ENCODE assay signal across 8 cellular contexts in genomic region chr9:136949239-136949816, GRCh38. TPM values are rescaled to one million over a fixed set of nuclear protein-coding genes. Genes with fewer than 3 reads are reported as not detected.
A peak's percentile ranks its signal among the peaks of the same experiment; 100 is the strongest.
DNase-seq lines count a peak whose midpoint lies in the region; ATAC-seq lines count a peak whose summit lies in the region.

No MANE protein-coding gene starts in this region.

- no peak for ATAC-seq in HG03139 (IDR thresholded peaks at IDR 0.05; ENCODE audit: unreplicated experiment)

- peaks cover 5% of the 10 kb centered on the region for H3K4me1 ChIP-seq in adipocyte (ENCODE audit: control insufficient read depth, insufficient read depth, low read length)
- H3K4me1 ChIP-seq in thymus (ENCODE audit: control insufficient read depth, insufficient read depth, low read length), result peaks cover 11% of the 10 kb centered on the region

- H3K9me3 ChIP-seq in adipocyte (ENCODE audit: control insufficient read depth, low read length) (no peaks in the 10 kb centered on the region), thymus (ENCODE audit: control insufficient read depth) (no peaks in the 10 kb centered on the region)

- WGBS in thymus, result 15% methylated on average over 21 of the region's 22 CpGs

- H3K27ac ChIP-seq in layer of hippocampus (ENCODE audit: low read depth, low read length), result peak overlapping the region; percentile 98
- H3K27ac ChIP-seq in thymus (ENCODE audit: low read depth), result peak overlapping the region; percentile 67

- no peak overlapping the region for H3K9ac ChIP-seq in adipocyte (ENCODE audit: low read length)

- no peaks in the 10 kb centered on the region for H3K36me3 ChIP-seq in adipocyte (ENCODE audit: control insufficient read depth, insufficient read depth, low read length, severe bottlenecking)
- H3K36me3 ChIP-seq in thymus (ENCODE audit: control insufficient read depth, insufficient read depth), result no peaks in the 10 kb centered on the region

- DNase-seq in NCI-H510A treated with DMSO at 0.1 percent for 48 hours (lab: John Stamatoyannopoulos, UW) (peak; percentile 16), NCI-H510A (lab: John Stamatoyannopoulos, UW) (no peak), adipocyte (ENCODE audit: low read depth) (no peak), dedifferentiated amniotic fluid mesenchymal stem cell (ENCODE audit: extremely low spot score) (no peak), ecto neural progenitor cell (ENCODE audit: low spot score) (no peak)

- H3K27me3 ChIP-seq in adipocyte (replicated peaks; ENCODE audit: control insufficient read depth, insufficient read depth, low read length) (no peaks in the 10 kb centered on the region), layer of hippocampus (ENCODE audit: control insufficient read depth, insufficient read depth, low read length) (no peaks in the 10 kb centered on the region), thymus (ENCODE audit: control insufficient read depth, insufficient read depth) (no peaks in the 10 kb centered on the region)

- H3K4me3 ChIP-seq in adipocyte (ENCODE audit: low read length) (peak overlapping the region; percentile 75), thymus (ENCODE audit: low read length) (peak overlapping the region; percentile 85)

RNA-seq across cellular contexts. Expression of gene LCN12, which starts 2.7 kb away (rescaled TPM):
- 14.4 TPM for polyA plus RNA-seq in thymus

RNA-seq across cellular contexts. Expression of gene C8G, which starts 4.3 kb away (rescaled TPM):
- 6.5 TPM for polyA plus RNA-seq in thymus

RNA-seq across cellular contexts. Expression of gene FBXW5, which starts 4.8 kb away (rescaled TPM):
- polyA plus RNA-seq in thymus, result 162 TPM

RNA-seq across cellular contexts. Expression of gene PTGDS, which starts 28.0 kb away (rescaled TPM):
- polyA plus RNA-seq in thymus, result 137 TPM

RNA-seq across cellular contexts. Expression of gene LCNL1, which starts 33.5 kb away (rescaled TPM):
- polyA plus RNA-seq in thymus, result 5.0 TPM
